In the genomic region with DNA sequence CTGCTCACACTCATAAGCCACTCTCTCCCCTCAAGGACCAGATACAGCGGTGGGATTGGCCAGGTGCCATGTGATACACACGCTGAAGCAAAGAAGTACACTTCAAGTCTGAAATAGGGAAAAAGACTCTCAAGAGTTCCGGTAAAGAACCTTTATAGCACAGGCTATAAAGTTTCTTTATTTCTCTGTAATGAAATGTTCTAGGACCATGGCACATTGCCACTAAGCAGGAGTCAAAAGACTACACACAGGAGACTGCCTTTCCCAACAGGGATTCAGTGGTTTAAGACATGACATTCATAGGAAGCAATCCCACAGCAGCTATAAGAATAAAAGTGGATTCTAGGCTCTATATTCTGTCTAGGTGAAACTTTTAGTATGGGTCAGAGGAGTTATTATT, we compare ENCODE assay signal across 12 cellular contexts.
A peak's percentile ranks its signal among the peaks of the same experiment; 100 is the strongest.
DNase-seq lines count a peak whose midpoint lies in the region; FAIRE-seq and TF ChIP-seq lines count a peak whose summit lies in the region.
"Had no signal": no experiment of that assay in that cellular context is flagged by ENCODE, and none has a peak within 500 bp of the region (broad histone marks: within the 10 kb centered on the region; RNA-seq: fewer than 3 reads in every experiment).

No MANE protein-coding gene starts in this region.

- H3K56ac ChIP-seq in H1 (replicated peaks; ENCODE audit: insufficient read length, low read depth, low read length) = no peak overlapping the region

- H3K79me1 ChIP-seq in H1 (ENCODE audit: low read depth, low read length) (no peaks in the 10 kb centered on the region), trophoblast cell (ENCODE audit: low read length) (no peaks in the 10 kb centered on the region)

- H2AFZ ChIP-seq in H1 (ENCODE audit: low read length) (no peak overlapping the region), trophoblast cell (ENCODE audit: insufficient read depth, low read length, poor library complexity) (no peak overlapping the region)

- no peak overlapping the region for H3K23ac ChIP-seq in H1 (ENCODE audit: insufficient read length)
- H3K23ac ChIP-seq in trophoblast cell (ENCODE audit: low read length) = peak overlapping the region; percentile 69

- DNase-seq in NCI-H2029 treated with DMSO at 0.1 percent for 48 hours (lab: John Stamatoyannopoulos, UW) (peak; percentile 18), H1 (ENCODE audit: low read depth in 1 of 2, low spot score in 2 of 2) (no peak), trophoblast cell (no peak), midbrain (lab: John Stamatoyannopoulos, UW) (no peak), MG63 (no peak), COLO668 (lab: John Stamatoyannopoulos, UW; ENCODE audit: unreplicated experiment) (no peak)
- DNase-seq in stimulated activated naive CD4-positive, alpha-beta T cell (lab: John Stamatoyannopoulos, UW) = no peak
- DNase-seq: Caco-2; CD8-positive, alpha-beta T cell; H7 had no signal

- no peak overlapping the region for H4K91ac ChIP-seq in H1 (replicated peaks; ENCODE audit: insufficient read length, low read length)
- no peak overlapping the region for H4K91ac ChIP-seq in trophoblast cell (ENCODE audit: low read depth, low read length)

- H4K20me1 ChIP-seq in H1 (replicated peaks in 1 of 2; ENCODE audit: control insufficient read depth in 1 of 2, insufficient read depth in 2 of 2, low read length in 2 of 2) = no peaks in the 10 kb centered on the region

- no peak overlapping the region for H4K12ac ChIP-seq in trophoblast cell (ENCODE audit: low read depth, low read length)

- H3K9ac ChIP-seq in H1 (replicated peaks in 1 of 4; ENCODE audit: extremely low read depth in 1 of 4, low read depth in 3 of 4, low read length in 3 of 4) (no peak overlapping the region), trophoblast cell (ENCODE audit: low read length) (peak overlapping the region; percentile 15)

- H4K5ac ChIP-seq in H1 (ENCODE audit: insufficient read length, low read depth, low read length) = no peak overlapping the region

- H3K27me3 ChIP-seq in H1 (replicated peaks in 1 of 4; ENCODE audit: control insufficient read depth in 3 of 4, extremely low read depth in 1 of 4, insufficient read depth in 3 of 4, low read length in 3 of 4) (no peaks in the 10 kb centered on the region; a peak in 1 of 7 replicates), trophoblast cell (ENCODE audit: insufficient read depth, low read length) (no peaks in the 10 kb centered on the region), MG63 (no peaks in the 10 kb centered on the region)

- no peak for TF ChIP-seq CTCF in H1 (IDR thresholded peaks at IDR 0.05; ENCODE audit: control extremely low read depth in 1 of 3, insufficient read depth in 1 of 3, low read depth in 1 of 3, low read length in 3 of 3)

- CTCF ChIA-PET in H1 (lab: Charles Lee; ENCODE audit: partially characterized antibody) = no interaction called here

- no peak overlapping the region for H2BK12ac ChIP-seq in H1 (ENCODE audit: low read depth, low read length)
- no peak overlapping the region for H2BK12ac ChIP-seq in trophoblast cell (ENCODE audit: low read length)

- H4K8ac ChIP-seq in H1 (ENCODE audit: extremely low read depth, insufficient read depth, low read length) (no peak overlapping the region), trophoblast cell (ENCODE audit: low read depth, low read length) (no peak overlapping the region)

- H3K14ac ChIP-seq in H1 (ENCODE audit: insufficient read length) (no peak overlapping the region), trophoblast cell (ENCODE audit: low read length) (no peak overlapping the region)

- 88% methylated on average over 3 of the region's 3 CpGs; no CpG with 5 or more reads in 1 of the 2 experiments for WGBS in H1 (ENCODE audit: extremely low coverage in 1 of 2, insufficient coverage in 1 of 2, insufficient read length in 1 of 2, insufficient replicate concordance in 2 of 2, low coverage in 1 of 2, low lambda C conversion rate in 2 of 2, missing lambda C conversion rate in 1 of 2), 2 experiments
- no CpG with 5 or more reads among the region's 3 CpGs for WGBS in trophoblast cell (ENCODE audit: extremely low coverage, insufficient coverage, insufficient read length)

- H3K4me1 ChIP-seq in H1 (replicated peaks in 1 of 4; ENCODE audit: control insufficient read depth in 3 of 4, insufficient read depth in 4 of 4, low read length in 3 of 4) (peaks cover 0 to 18% (median 6%) of the 10 kb centered on the region in 4 experiments; a peak in 3 of 7 replicates), trophoblast cell (ENCODE audit: control insufficient read depth in 1 of 2, insufficient read depth in 2 of 2, low read length in 2 of 2) (no peaks in the 10 kb centered on the region)
- H3K4me1 ChIP-seq: A549 had no signal

- H2AK5ac ChIP-seq in H1 (ENCODE audit: low read depth, low read length) (no peak overlapping the region), trophoblast cell (ENCODE audit: low read length) (no peak overlapping the region)

- POLR2A ChIA-PET in H1 (lab: Charles Lee; ENCODE audit: partially characterized antibody) = no interaction called here

- FAIRE-seq in H1 (lab: Jason Lieb, UNC) = no peak
- FAIRE-seq: A549, GM18507 had no signal

- H3K4me2 ChIP-seq in H1 (ENCODE audit: insufficient read depth in 1 of 2, low read depth in 2 of 2, low read length in 2 of 2) = no peak overlapping the region
- H3K4me2 ChIP-seq in trophoblast cell (ENCODE audit: low read length) = no peak overlapping the region
- H3K4me2 ChIP-seq: A549 had no signal

- TF ChIP-seq RAD21 in H1 (IDR thresholded peaks at IDR 0.05 in 1 of 2, conservative IDR thresholded peaks at IDR 0.05 in 1 of 2; ENCODE audit: low read depth in 2 of 2, low read length in 2 of 2) = no peak

- no peak overlapping the region for H3K4me3 ChIP-seq in H1 (ENCODE audit: extremely low read depth in 1 of 4, insufficient read depth in 2 of 4, low read depth in 3 of 4, low read length in 4 of 4)
- no peak overlapping the region for H3K4me3 ChIP-seq in trophoblast cell (ENCODE audit: low read depth, low read length)
- no peak overlapping the region for H3K4me3 ChIP-seq in MG63
- H3K4me3 ChIP-seq: A549 had no signal

- no peak for TF ChIP-seq POLR2A in H1 (IDR thresholded peaks at IDR 0.05; ENCODE audit: control extremely low read depth in 1 of 2, low read depth in 2 of 2, low read length in 2 of 2)

- H3K79me2 ChIP-seq in H1 (ENCODE audit: control insufficient read depth in 1 of 2, insufficient read depth in 2 of 2, low read length in 2 of 2) (no peaks in the 10 kb centered on the region), trophoblast cell (ENCODE audit: control insufficient read depth, insufficient read depth, low read length, poor library complexity) (no peaks in the 10 kb centered on the region)

- H2BK15ac ChIP-seq in H1 (ENCODE audit: low read length) = no peak overlapping the region

- H2BK5ac ChIP-seq in H1 (ENCODE audit: low read depth, low read length) (0 out of 2 replicates have a peak overlapping the region, but pooled peaks have one; percentile 2), trophoblast cell (ENCODE audit: low read depth, low read length, poor library complexity) (no peak overlapping the region)

- H3K9me3 ChIP-seq in H1 (ENCODE audit: insufficient read depth in 2 of 2, low read depth in 1 of 2, low read length in 1 of 2) (no peaks in the 10 kb centered on the region), trophoblast cell (ENCODE audit: insufficient read depth, low read depth, low read length) (no peaks in the 10 kb centered on the region), MG63 (no peaks in the 10 kb centered on the region)
- H3K9me3 ChIP-seq: A549, Caco-2 had no signal

- no peak overlapping the region for H3K27ac ChIP-seq in H1 (ENCODE audit: low read depth, low read length)
- H3K27ac ChIP-seq in trophoblast cell (ENCODE audit: low read depth, low read length) = no peak overlapping the region
- H3K27ac ChIP-seq: A549 had no signal

- H3K18ac ChIP-seq in H1 (ENCODE audit: extremely low read depth, low read length) (no peak overlapping the region), trophoblast cell (ENCODE audit: low read length) (no peak overlapping the region)

- H3K4ac ChIP-seq in H1 (replicated peaks; ENCODE audit: insufficient read length, low read depth, low read length) (no peak overlapping the region), trophoblast cell (ENCODE audit: low read depth, low read length) (no peak overlapping the region)

- H3K36me3 ChIP-seq in H1 (ENCODE audit: control insufficient read depth in 2 of 4, insufficient read depth in 4 of 4, low read length in 3 of 4) (no peaks in the 10 kb centered on the region), trophoblast cell (ENCODE audit: control insufficient read depth in 1 of 2, insufficient read depth in 2 of 2, low read length in 2 of 2) (no peaks in the 10 kb centered on the region), MG63 (no peaks in the 10 kb centered on the region)

- no peak overlapping the region; the same call in 1 of the 2 replicates for H2BK20ac ChIP-seq in H1 (ENCODE audit: low read length)

- TF ChIP-seq EP300 in H1 (IDR thresholded peaks at IDR 0.05; ENCODE audit: borderline replicate concordance in 1 of 2, low read depth in 2 of 2, low read length in 2 of 2) = no peak

- H3K23me2 ChIP-seq in H1 (ENCODE audit: low read depth, low read length) = no peaks in the 10 kb centered on the region

- no peak overlapping the region for H2BK120ac ChIP-seq in H1 (replicated peaks; ENCODE audit: low read depth, low read length)
- no peak overlapping the region for H2BK120ac ChIP-seq in trophoblast cell (ENCODE audit: insufficient read depth, low read length, poor library complexity)

TF ChIP-seq in H1, 55 proteins besides CTCF, POLR2A, EP300 and RAD21:
- no peak for TF ChIP-seq HDAC2 (IDR thresholded peaks at IDR 0.05; ENCODE audit: borderline replicate concordance in 1 of 2, low read depth in 2 of 2, low read length in 2 of 2)
- TF ChIP-seq KDM1A (IDR thresholded peaks at IDR 0.05; ENCODE audit: borderline replicate concordance, low read length) = no peak
- TF ChIP-seq YY1 (IDR thresholded peaks at IDR 0.05; ENCODE audit: low read depth, low read length) = no peak
- no peak for TF ChIP-seq CREB1 (IDR thresholded peaks at IDR 0.05)
- TF ChIP-seq CEBPB (IDR thresholded peaks at IDR 0.05; ENCODE audit: low read depth, low read length) = no peak
- no peak for TF ChIP-seq FOSL1 (IDR thresholded peaks at IDR 0.05; ENCODE audit: insufficient read depth, low read depth, low read length)
- TF ChIP-seq TAF1 (IDR thresholded peaks at IDR 0.05; ENCODE audit: low read depth, low read length) = no peak
- TF ChIP-seq TBP (IDR thresholded peaks at IDR 0.05; ENCODE audit: low read depth, low read length) = no peak
- no peak for TF ChIP-seq RXRA (IDR thresholded peaks at IDR 0.05; ENCODE audit: insufficient read depth, low read depth, low read length)
- TF ChIP-seq TCF12 (IDR thresholded peaks at IDR 0.05; ENCODE audit: low read depth, low read length) = no peak
TF ChIP-seq in H1: peak in this region for 0.
